ENCODE assay signal across 8 cellular contexts in genomic region chr3:140910860-140911259, GRCh38. TPM values are rescaled to one million over a fixed set of nuclear protein-coding genes. Genes with fewer than 3 reads are reported as not detected.
DNase-seq lines count a peak whose midpoint lies in the region; TF ChIP-seq lines count a peak whose summit lies in the region.

No MANE protein-coding gene starts in this region.

- H3K27ac Mint-ChIP-seq in CD14-positive monocyte = no peak overlapping the region
- no peak overlapping the region for H3K27ac Mint-ChIP-seq in mesothelial cell of epicardium

- H3K4me1 Mint-ChIP-seq in CD14-positive monocyte (peaks cover 3% of the 10 kb centered on the region), mesothelial cell of epicardium (peaks cover 3% of the 10 kb centered on the region)

- TF ChIP-seq CTCF in CD14-positive monocyte (IDR thresholded peaks at IDR 0.05) (no peak), mesothelial cell of epicardium (IDR thresholded peaks at IDR 0.05; ENCODE audit: unreplicated experiment) (no peak)

- peak overlapping the region; percentile 81 to 87 for H3K4me3 Mint-ChIP-seq in CD14-positive monocyte
- H3K4me3 Mint-ChIP-seq in mesothelial cell of epicardium = peak overlapping the region; percentile 62

- H3K27me3 Mint-ChIP-seq in CD14-positive monocyte (ENCODE audit: low read depth in 3 of 3) (peaks cover 0 to 3% (median 0%) of the 10 kb centered on the region in 3 donors), mesothelial cell of epicardium (ENCODE audit: low read depth) (peaks cover 11% of the 10 kb centered on the region)

- H3K9me3 Mint-ChIP-seq in CD14-positive monocyte (no peaks in the 10 kb centered on the region), mesothelial cell of epicardium (no peaks in the 10 kb centered on the region)

- H3K36me3 Mint-ChIP-seq in CD14-positive monocyte = no peaks in the 10 kb centered on the region
- H3K36me3 Mint-ChIP-seq in mesothelial cell of epicardium = no peaks in the 10 kb centered on the region

- intact Hi-C loops in CD14-positive monocyte (cut with micrococcal nuclease) = no loop called here

- DNase-seq in CD14-positive monocyte (ENCODE audit: low spot score) (no peak), Kasumi-1 (lab: John Stamatoyannopoulos, UW) (peak; percentile 1 to 9), cerebellar cortex (ENCODE audit: low spot score) (peak; percentile 14), mesothelial cell of epicardium (ENCODE audit: low spot score in 2 of 2, unreplicated experiment in 2 of 2) (no peak), amniotic stem cell (lab: John Stamatoyannopoulos, UW) (no peak), NOMO-1 (lab: John Stamatoyannopoulos, UW; ENCODE audit: unreplicated experiment in 2 of 2) (no peak), mesenteric fat pad (ENCODE audit: low spot score) (no peak)
- no peak for DNase-seq in activated CD8-positive, alpha-beta memory T cell treated with anti-CD3 and anti-CD28 coated beads for 24 hours

RNA-seq across cellular contexts. Expression of gene SLC25A36, which starts 30.8 kb away (rescaled TPM):
- 10 to 100 TPM; 20.4 to 20.6 TPM for polyA plus RNA-seq in CD14-positive monocyte
- total RNA-seq in mesothelial cell of epicardium (137 to 156 TPM (median 145 TPM) in 3 replicates), mesenteric fat pad (40.9 TPM)

Comparison
In these comparisons a context has a peak if more than half of its experiments do, and no peak if none do; other contexts are left out.
1. DNase-seq: peak in Kasumi-1 (2 of 2) and cerebellar cortex (single experiment); none in CD14-positive monocyte (single experiment), mesothelial cell of epicardium (0 of 2), activated CD8-positive, alpha-beta memory T cell treated with anti-CD3 and anti-CD28 coated beads for 24 hours (single experiment), amniotic stem cell (single experiment), NOMO-1 (0 of 2) and mesenteric fat pad (single experiment).